In the genomic region with DNA sequence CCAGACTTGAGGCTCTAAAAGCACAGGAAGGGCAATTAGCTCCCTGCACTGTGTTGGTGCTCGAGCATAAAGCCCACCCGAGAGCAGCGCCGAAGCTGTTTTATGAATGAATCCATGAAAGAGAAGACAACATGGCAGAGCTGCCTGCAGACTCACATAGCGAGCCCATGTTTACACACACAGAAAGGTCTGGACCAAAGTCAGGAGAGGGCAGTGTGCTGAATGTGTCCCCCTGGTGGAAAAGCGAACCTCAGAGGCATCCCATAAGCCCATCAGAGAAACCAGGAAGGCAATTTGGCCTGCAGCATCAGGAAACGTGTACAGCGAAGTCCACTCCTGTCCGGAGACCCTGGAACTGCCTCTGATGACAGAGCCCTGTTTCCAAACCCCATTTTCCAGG, we compare ENCODE assay signal across 24 cellular contexts. TPM values are rescaled to one million over a fixed set of nuclear protein-coding genes. Genes with fewer than 3 reads are reported as not detected.
A peak's percentile ranks its signal among the peaks of the same experiment; 100 is the strongest.
DNase-seq lines count a peak whose midpoint lies in the region; ATAC-seq, FAIRE-seq and TF ChIP-seq lines count a peak whose summit lies in the region.
"Had no signal": no experiment of that assay in that cellular context is flagged by ENCODE, and none has a peak within 500 bp of the region (broad histone marks: within the 10 kb centered on the region; RNA-seq: fewer than 3 reads in every experiment).

No MANE protein-coding gene starts in this region.

- no peak overlapping the region for H3K4me2 ChIP-seq in HepG2 (ENCODE audit: low read depth, low read length)
- H3K4me2 ChIP-seq: KMS-11 had no signal

- no peaks in the 10 kb centered on the region for H4K20me1 ChIP-seq in HepG2 (ENCODE audit: insufficient read depth, low read length)

- H3K27me3 ChIP-seq in BE2C (no peaks in the 10 kb centered on the region), brain microvascular endothelial cell (replicated peaks) (no peaks in the 10 kb centered on the region), HepG2 (ENCODE audit: control insufficient read depth in 1 of 2, insufficient read depth in 2 of 2, low read length in 2 of 2) (peaks cover 0 to 29% of the 10 kb centered on the region in 2 experiments; a peak in 3 of 5 replicates)
- H3K27me3 ChIP-seq: ascending aorta, SJCRH30, testis had no signal

- no peak for DNase-seq in BE2C
- no peak for DNase-seq in HFFc6
- no peak for DNase-seq in brain microvascular endothelial cell
- DNase-seq in HepG2 (ENCODE audit: low spot score), result peak; percentile 57
- no peak for DNase-seq in activated T-cell treated with anti-CD3 and anti-CD28 coated beads for 4 hours
- no peak for DNase-seq in NCI-H1694 (lab: John Stamatoyannopoulos, UW)
- DNase-seq: activated CD4-positive, alpha-beta T cell treated with anti-CD3 and anti-CD28 coated beads for 36 hours; activated CD8-positive, alpha-beta memory T cell treated with anti-CD3 and anti-CD28 coated beads, Interleukin-2, amount 50 U/mL, for 4 hours; activated naive CD4-positive, alpha-beta T cell treated with Interleukin-2 at 50 U/mL for 16 hours; Calu3; hippocampal formation; kidney glomerular epithelial cell; NCI-H2227 treated with DMSO at 0.1 percent for 48 hours; SJCRH30; stimulated activated CD4-positive, alpha-beta T cell treated with anti-CD3 and anti-CD28 coated beads, Interleukin-4, amount 100 ng/mL, for 24 hours; stimulated activated CD8-positive, alpha-beta memory T cell treated with anti-CD3 and anti-CD28 coated beads, Interleukin-4, amount 100 ng/mL, for 48 hours; T-helper 9 cell; testis had no signal

- no peak for TF ChIP-seq POLR2A in HepG2 (IDR thresholded peaks at IDR 0.05; ENCODE audit: insufficient read depth in 1 of 2, low read depth in 2 of 2, low read length in 2 of 2)

- no peaks in the 10 kb centered on the region for H3K9me3 Mint-ChIP-seq in HFFc6

- TF ChIP-seq EP300 in HepG2 (IDR thresholded peaks at IDR 0.05; ENCODE audit: low read depth in 2 of 2, low read length in 2 of 2), result no peak
- no peak for TF ChIP-seq EP300 in HepG2 (CRISPR knock-in tag; IDR thresholded peaks at IDR 0.05; ENCODE audit: borderline replicate concordance)

- ATAC-seq in HepG2 (peak; percentile 88), HG02973 (IDR thresholded peaks at IDR 0.05; ENCODE audit: unreplicated experiment) (no peak), HG03378 (IDR thresholded peaks at IDR 0.05; ENCODE audit: unreplicated experiment) (no peak)
- ATAC-seq: activated CD4-positive, alpha-beta T cell treated with anti-CD3 and anti-CD28 coated beads for 36 hours had no signal

- no peaks in the 10 kb centered on the region for H3K9me3 ChIP-seq in BE2C
- H3K9me3 ChIP-seq in HepG2 (ENCODE audit: low read length), result no peaks in the 10 kb centered on the region
- H3K9me3 ChIP-seq: ascending aorta, neutrophil, SJCRH30, testis had no signal

- H3K4me3 Mint-ChIP-seq in HFFc6, result no peak overlapping the region
- H3K4me3 Mint-ChIP-seq: activated CD4-positive, alpha-beta T cell treated with anti-CD3 and anti-CD28 coated beads for 36 hours had no signal

- H3K4me1 ChIP-seq in BE2C (no peaks in the 10 kb centered on the region), HepG2 (ENCODE audit: insufficient read depth, low read length) (peaks cover 33% of the 10 kb centered on the region)

- no peaks in the 10 kb centered on the region for H3K36me3 ChIP-seq in BE2C
- H3K36me3 ChIP-seq in brain microvascular endothelial cell (replicated peaks), result no peaks in the 10 kb centered on the region
- H3K36me3 ChIP-seq in HepG2 (replicated peaks in 1 of 2; ENCODE audit: control insufficient read depth in 1 of 2, insufficient read depth in 2 of 2, low read length in 2 of 2), result no peaks in the 10 kb centered on the region
- H3K36me3 ChIP-seq: ascending aorta, neutrophil, SJCRH30 had no signal

- intact Hi-C loops in HepG2 (cut with micrococcal nuclease; ENCODE audit: unreplicated experiment), result no loop called here

- peaks cover 13% of the 10 kb centered on the region for H3K4me1 Mint-ChIP-seq in HFFc6 (ENCODE audit: low read depth)

- H3K36me3 Mint-ChIP-seq in HFFc6 (ENCODE audit: low read depth), result no peaks in the 10 kb centered on the region

- H3K79me2 ChIP-seq in HepG2 (ENCODE audit: insufficient read depth, low read length), result no peaks in the 10 kb centered on the region

- H3K27ac Mint-ChIP-seq in HFFc6, result no peak overlapping the region
- H3K27ac Mint-ChIP-seq: activated CD4-positive, alpha-beta T cell treated with anti-CD3 and anti-CD28 coated beads for 36 hours had no signal

- POLR2A ChIA-PET in HepG2 (lab: Yijun Ruan, JAX), result no interaction called here

- TF ChIP-seq RAD21 in HepG2 (CRISPR knock-in tag; IDR thresholded peaks at IDR 0.05), result peak; percentile 31; the same call in 1 of the 2 replicates

- peak; percentile 87 for FAIRE-seq in HepG2 (lab: Jason Lieb, UNC)
- FAIRE-seq: GM18507 had no signal

- in situ Hi-C loops in brain microvascular endothelial cell (cut with HindIII; ENCODE audit: low pct_ligation_motif_present, low sequenced_read_pairs) (no loop called here), HepG2 (cut with HindIII; ENCODE audit: extremely low pct_ligation_motif_present, low pct_unique_long_range_greater_than_20kb) (no loop called here)

- no peak overlapping the region for H3K27ac ChIP-seq in brain microvascular endothelial cell
- no peak overlapping the region for H3K27ac ChIP-seq in HepG2 (ENCODE audit: extremely low read length, insufficient read depth, low read length)
- H3K27ac ChIP-seq: ascending aorta, KMS-11, neutrophil, SJCRH30, testis had no signal

- 44% methylated on average over 5 of the region's 9 CpGs for WGBS in HepG2 (ENCODE audit: low lambda C conversion rate)

- CTCF ChIA-PET in HepG2 (lab: Yijun Ruan, JAX; ENCODE audit: low intra/inter-chr PET ratio, low total read pairs), result interaction anchor here (1.1 kb wide), 1 partner anchor 59 kb away, joined by 3 read pairs; no protein-coding TSS in a partner anchor

- no peak overlapping the region for H3K4me3 ChIP-seq in BE2C (ENCODE audit: low read depth, low read length)
- H3K4me3 ChIP-seq in brain microvascular endothelial cell (ENCODE audit: low read depth, low read length), result no peak overlapping the region
- H3K4me3 ChIP-seq in HepG2 (replicated peaks in 1 of 3; ENCODE audit: insufficient read depth in 1 of 3, low read depth in 2 of 3, low read length in 3 of 3), result no peak overlapping the region
- H3K4me3 ChIP-seq: ascending aorta, SJCRH30, testis had no signal

- no peak overlapping the region for H2AFZ ChIP-seq in HepG2 (ENCODE audit: low read length)

- BruUV-seq in HepG2 (replicated peaks; lab: Mats Ljungman, UMichigan), result no TSS peak

- peaks cover 12% of the 10 kb centered on the region for H3K27me3 Mint-ChIP-seq in HFFc6 (ENCODE audit: insufficient read depth)

- TF ChIP-seq CTCF in BE2C (IDR thresholded peaks at IDR 0.05; ENCODE audit: low read depth, low read length) (peak; percentile 33; the same call in 1 of the 2 replicates), HFFc6 (IDR thresholded peaks at IDR 0.05) (peak; percentile 47), brain microvascular endothelial cell (IDR thresholded peaks at IDR 0.05; ENCODE audit: low read depth, low read length, missing control alignments) (peak; percentile 62), HepG2 (CRISPR knock-in tag; IDR thresholded peaks at IDR 0.05) (peak; percentile 64)

- no peak overlapping the region for H3K9ac ChIP-seq in HepG2 (ENCODE audit: insufficient read depth, low read depth, low read length)
- H3K9ac ChIP-seq: KMS-11 had no signal

RNA-seq across cellular contexts. Expression of a gene that starts 37.1 kb away (rescaled TPM):
- polyA plus RNA-seq in BE2C (2012; ENCODE audit: insufficient read depth, insufficient read length, low read depth), result not detected
- not detected for total RNA-seq in HFFc6 (2021; fragmentation: NEBNext Ultra II Directional; extraction: Animal tissue kit (Norgen Biotek cat#: 25700))
- not detected in 2 replicates for total RNA-seq in HepG2 (2016; rRNA removed; fragmentation: Illumina TruSeq; extraction: Trizol)
- total RNA-seq in HepG2 (2016; cell fraction: cytosol; rRNA removed; fragmentation: Illumina TruSeq; extraction: Trizol; ENCODE audit: low read depth), result not detected in 2 replicates
- not detected in 2 replicates for total RNA-seq in HepG2 (2016; cell fraction: insoluble cytoplasmic fraction; rRNA removed; fragmentation: Illumina TruSeq; extraction: Trizol)
- not detected in 2 replicates for total RNA-seq in HepG2 (2016; cell fraction: membrane; rRNA removed; fragmentation: Illumina TruSeq; extraction: Trizol)
- total RNA-seq in HepG2 (2016; cell fraction: nucleus; rRNA removed; fragmentation: Illumina TruSeq; extraction: Trizol), result not detected in 2 replicates
- polyA plus RNA-seq in HepG2 (2011; rRNA removed), result 0.04 TPM in 1 of 2 replicates, not detected in the other
- 0.07 TPM in 1 of 2 replicates, not detected in the other for polyA plus RNA-seq in HepG2 (2011; cell fraction: cytosol; rRNA removed)
- polyA plus RNA-seq in HepG2 (2011; cell fraction: nucleus; rRNA removed), result 0.16 and 0.34 TPM in 2 replicates
- 0.17 and 1.2 TPM in 2 replicates for polyA plus RNA-seq in HepG2 (2012)
- 0.20 and 0.28 TPM in 2 replicates for polyA plus RNA-seq in HepG2 (2016; cell fraction: cytosol; fragmentation: Illumina TruSeq; extraction: Trizol; ENCODE audit: low read depth)
- 0.41 TPM in 1 of 2 replicates, not detected in the other for polyA plus RNA-seq in HepG2 (2016; cell fraction: insoluble cytoplasmic fraction; fragmentation: Illumina TruSeq; extraction: Trizol; ENCODE audit: low read depth)
- polyA plus RNA-seq in HepG2 (2016; cell fraction: membrane; fragmentation: Illumina TruSeq; extraction: Trizol; ENCODE audit: low read depth), result 0.17 TPM in 1 of 2 replicates, not detected in the other
- polyA plus RNA-seq in HepG2 (2016; cell fraction: nucleus; fragmentation: Illumina TruSeq; extraction: Trizol; ENCODE audit: insufficient read depth, low read depth), result 0.27 and 0.37 TPM in 2 replicates
- polyA minus RNA-seq in HepG2 (2011; rRNA and poly(A)+ RNA removed; ENCODE audit: low replicate concordance), result 0.20 and 1.1 TPM in 2 replicates
- not detected in 2 replicates for polyA minus RNA-seq in HepG2 (2011; cell fraction: cytosol; rRNA and poly(A)+ RNA removed)
- not detected in 2 replicates for polyA minus RNA-seq in HepG2 (2011; cell fraction: nucleus; rRNA and poly(A)+ RNA removed)
- total RNA-seq: activated CD4-positive, alpha-beta T cell treated with anti-CD3 and anti-CD28 coated beads for 36 hours; ascending aorta; Calu3; SJCRH30 had no signal

RNA-seq across cellular contexts. Expression of a gene that starts 54.5 kb away (rescaled TPM):
- 3.0 TPM for polyA plus RNA-seq in BE2C (2012; ENCODE audit: insufficient read depth, insufficient read length, low read depth)
- total RNA-seq in HFFc6 (2021; fragmentation: NEBNext Ultra II Directional; extraction: Animal tissue kit (Norgen Biotek cat#: 25700)), result 10 to 100 TPM; 10.9 to 12.9 (median 12.2) TPM
- total RNA-seq in HepG2 (2016; rRNA removed; fragmentation: Illumina TruSeq; extraction: Trizol), result 14.2 and 17.0 TPM in 2 replicates
- total RNA-seq in HepG2 (2016; cell fraction: cytosol; rRNA removed; fragmentation: Illumina TruSeq; extraction: Trizol; ENCODE audit: low read depth), result 1.6 and 1.9 TPM in 2 replicates
- 14.0 and 15.8 TPM in 2 replicates for total RNA-seq in HepG2 (2016; cell fraction: insoluble cytoplasmic fraction; rRNA removed; fragmentation: Illumina TruSeq; extraction: Trizol)
- total RNA-seq in HepG2 (2016; cell fraction: membrane; rRNA removed; fragmentation: Illumina TruSeq; extraction: Trizol), result 6.1 and 6.8 TPM in 2 replicates
- 19.7 and 21.7 TPM in 2 replicates for total RNA-seq in HepG2 (2016; cell fraction: nucleus; rRNA removed; fragmentation: Illumina TruSeq; extraction: Trizol)
- 4.8 and 5.3 TPM in 2 replicates for polyA plus RNA-seq in HepG2 (2011; rRNA removed)
- polyA plus RNA-seq in HepG2 (2011; cell fraction: cytosol; rRNA removed), result 2.3 and 3.3 TPM in 2 replicates
- polyA plus RNA-seq in HepG2 (2011; cell fraction: nucleus; rRNA removed), result 6.3 and 7.5 TPM in 2 replicates
- polyA plus RNA-seq in HepG2 (2012), result 5.4 and 6.4 TPM in 2 replicates
- polyA plus RNA-seq in HepG2 (2016; cell fraction: cytosol; fragmentation: Illumina TruSeq; extraction: Trizol; ENCODE audit: low read depth), result 0.20 and 0.22 TPM in 2 replicates
- 6.0 and 6.8 TPM in 2 replicates for polyA plus RNA-seq in HepG2 (2016; cell fraction: insoluble cytoplasmic fraction; fragmentation: Illumina TruSeq; extraction: Trizol; ENCODE audit: low read depth)
- polyA plus RNA-seq in HepG2 (2016; cell fraction: membrane; fragmentation: Illumina TruSeq; extraction: Trizol; ENCODE audit: low read depth), result 0.93 and 1.1 TPM in 2 replicates
- polyA plus RNA-seq in HepG2 (2016; cell fraction: nucleus; fragmentation: Illumina TruSeq; extraction: Trizol; ENCODE audit: insufficient read depth, low read depth), result 13.1 and 13.4 TPM in 2 replicates
- 15.7 and 33.2 TPM in 2 replicates for polyA minus RNA-seq in HepG2 (2011; rRNA and poly(A)+ RNA removed; ENCODE audit: low replicate concordance)
- polyA minus RNA-seq in HepG2 (2011; cell fraction: cytosol; rRNA and poly(A)+ RNA removed), result 12.7 and 13.5 TPM in 2 replicates
- 43.4 and 50.1 TPM in 2 replicates for polyA minus RNA-seq in HepG2 (2011; cell fraction: nucleus; rRNA and poly(A)+ RNA removed)
